20 cellular contexts compared by ENCODE assay signal in the genomic region with DNA sequence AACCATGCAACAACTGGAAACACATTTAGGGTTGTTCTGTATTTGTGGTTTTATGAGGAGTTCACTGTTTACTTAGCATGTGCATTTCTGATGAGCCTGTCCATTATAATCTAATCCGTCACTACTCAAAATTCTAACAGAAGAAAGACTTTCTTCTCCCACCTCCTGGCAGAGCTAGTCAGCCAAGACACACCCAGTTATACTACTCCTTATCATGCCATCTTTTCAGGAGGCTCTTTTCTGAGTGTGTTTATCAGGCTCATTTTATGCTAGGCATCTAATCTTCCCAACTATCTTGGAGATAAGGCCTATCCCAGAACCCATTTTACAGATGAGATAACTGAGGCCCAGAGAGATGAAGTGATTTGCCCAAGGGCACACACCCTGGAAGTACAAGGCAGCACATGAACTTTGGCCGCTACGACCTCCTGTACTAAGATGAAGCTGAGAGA. TPM values are rescaled to one million over a fixed set of nuclear protein-coding genes. Genes with fewer than 3 reads are reported as not detected.
A peak's percentile ranks its signal among the peaks of the same experiment; 100 is the strongest.
DNase-seq lines count a peak whose midpoint lies in the region; ATAC-seq and TF ChIP-seq lines count a peak whose summit lies in the region.
"Had no signal": no experiment of that assay in that cellular context is flagged by ENCODE, and none has a peak within 500 bp of the region (broad histone marks: within the 10 kb centered on the region; RNA-seq: fewer than 3 reads in every experiment).

No MANE protein-coding gene starts in this region.

- no peaks in the 10 kb centered on the region for H3K27me3 ChIP-seq in adrenal gland
- H3K27me3 ChIP-seq: BLaER1, MG63 had no signal

- peaks cover 4% of the 10 kb centered on the region for H3K4me1 ChIP-seq in HEK293 (ENCODE audit: control insufficient read depth, insufficient read depth, low read length)
- no peaks in the 10 kb centered on the region for H3K4me1 ChIP-seq in adrenal gland (replicated peaks in 1 of 2)

- intact Hi-C loops in adrenal gland (cut with DNase I) = no loop called here

- H3K36me3 ChIP-seq in HEK293 (ENCODE audit: control insufficient read depth in 2 of 2, insufficient read depth in 1 of 2, low read length in 2 of 2) (no peaks in the 10 kb centered on the region), adrenal gland (replicated peaks in 1 of 2) (no peaks in the 10 kb centered on the region)
- H3K36me3 ChIP-seq: BLaER1, MG63 had no signal

- WGBS in adrenal gland, 4 donors = 79 to 92% (median 90%) methylated on average over 3 of the region's 3 CpGs

- DNase-seq in LoVo (ENCODE audit: low spot score) = peak; percentile 65
- no peak for DNase-seq in osteocyte (ENCODE audit: extremely low spot score, unreplicated experiment)
- no peak for DNase-seq in adrenal gland
- no peak for DNase-seq in ureter (ENCODE audit: low spot score)
- DNase-seq: ACHN; CD4-positive, alpha-beta T cell; COR-L47; DMS79; H7; IMR-90; MG63; NCI-H1930; NCI-H2171 treated with DMSO at 0.1 percent for 48 hours; NCI-H446; Right ventricle myocardium superior; SW 1271 had no signal

- ATAC-seq in GM18505 (IDR thresholded peaks at IDR 0.05; ENCODE audit: unreplicated experiment) = no peak

- H3K4me3 ChIP-seq in HEK293 (ENCODE audit: low read depth, low read length) = no peak overlapping the region
- H3K4me3 ChIP-seq in adrenal gland = no peak overlapping the region
- H3K4me3 ChIP-seq: BLaER1, MG63 had no signal

- no peak for TF ChIP-seq POLR2A in GM18505 (IDR thresholded peaks at IDR 0.05; ENCODE audit: borderline replicate concordance, extremely low read depth, insufficient read depth, insufficient read length)
- no peak for TF ChIP-seq POLR2A in adrenal gland (IDR thresholded peaks at IDR 0.05)

- no peaks in the 10 kb centered on the region for H3K9me3 ChIP-seq in HEK293 (ENCODE audit: control insufficient read depth, insufficient read depth, low read depth, low read length)
- H3K9me3 ChIP-seq in adrenal gland (replicated peaks in 1 of 3) = no peaks in the 10 kb centered on the region
- H3K9me3 ChIP-seq: BLaER1, MG63 had no signal

- H3K36me3 Mint-ChIP-seq in osteocyte (ENCODE audit: unreplicated experiment) = no peaks in the 10 kb centered on the region

- POLR2A ChIA-PET in HEK293 (lab: Yijun Ruan, JAX) = interaction anchor here (0.7 kb wide), 1 partner anchor 913 kb away, joined by 3 read pairs; no protein-coding TSS in a partner anchor

- H3K4me1 Mint-ChIP-seq in osteocyte (ENCODE audit: unreplicated experiment) = peaks cover 21% of the 10 kb centered on the region

- H3K27me3 Mint-ChIP-seq in osteocyte (ENCODE audit: unreplicated experiment) = no peaks in the 10 kb centered on the region
- H3K27me3 Mint-ChIP-seq: CD4-positive, alpha-beta T cell had no signal

- peak overlapping the region; percentile 47 for H3K27ac Mint-ChIP-seq in osteocyte (ENCODE audit: unreplicated experiment)
- H3K27ac Mint-ChIP-seq: CD4-positive, alpha-beta T cell had no signal

- TF ChIP-seq CTCF in HEK293 (tag by site-specific recombination; IDR thresholded peaks at IDR 0.05) (no peak), VCaP (conservative IDR thresholded peaks at IDR 0.05) (no peak), osteocyte (IDR thresholded peaks at IDR 0.05) (no peak), adrenal gland (IDR thresholded peaks at IDR 0.05) (no peak)

- CTCF ChIA-PET in HEK293 (lab: Yijun Ruan, JAX) = interaction anchor here (0.6 kb wide), 1 partner anchor 137 kb away, joined by 4 read pairs; no protein-coding TSS in a partner anchor

- H3K4me3 Mint-ChIP-seq in osteocyte (ENCODE audit: unreplicated experiment) = no peak overlapping the region
- H3K4me3 Mint-ChIP-seq: CD4-positive, alpha-beta T cell had no signal

- no peak overlapping the region for H3K27ac ChIP-seq in HEK293 (ENCODE audit: extremely low read depth, low read depth, low read length)
- H3K27ac ChIP-seq in VCaP = peak overlapping the region; percentile 52
- H3K27ac ChIP-seq in adrenal gland = no peak overlapping the region
- H3K27ac ChIP-seq: BLaER1 had no signal

- no peaks in the 10 kb centered on the region for H3K9me3 Mint-ChIP-seq in osteocyte (ENCODE audit: unreplicated experiment)
- H3K9me3 Mint-ChIP-seq: CD4-positive, alpha-beta T cell had no signal

TF ChIP-seq in HEK293, 187 proteins besides CTCF, POLR2A, EP300 and RAD21:
- TF ChIP-seq ZNF214 (tag by site-specific recombination; IDR thresholded peaks at IDR 0.05; ENCODE audit: borderline replicate concordance) (no peak), WT1 (tag by site-specific recombination; IDR thresholded peaks at IDR 0.05) (peak; percentile 56; the same call in 1 of the 2 replicates), ZBTB44 (tag by site-specific recombination; IDR thresholded peaks at IDR 0.05) (peak; percentile 56; the same call in 1 of the 2 replicates)
- TF ChIP-seq, protein P1, sequence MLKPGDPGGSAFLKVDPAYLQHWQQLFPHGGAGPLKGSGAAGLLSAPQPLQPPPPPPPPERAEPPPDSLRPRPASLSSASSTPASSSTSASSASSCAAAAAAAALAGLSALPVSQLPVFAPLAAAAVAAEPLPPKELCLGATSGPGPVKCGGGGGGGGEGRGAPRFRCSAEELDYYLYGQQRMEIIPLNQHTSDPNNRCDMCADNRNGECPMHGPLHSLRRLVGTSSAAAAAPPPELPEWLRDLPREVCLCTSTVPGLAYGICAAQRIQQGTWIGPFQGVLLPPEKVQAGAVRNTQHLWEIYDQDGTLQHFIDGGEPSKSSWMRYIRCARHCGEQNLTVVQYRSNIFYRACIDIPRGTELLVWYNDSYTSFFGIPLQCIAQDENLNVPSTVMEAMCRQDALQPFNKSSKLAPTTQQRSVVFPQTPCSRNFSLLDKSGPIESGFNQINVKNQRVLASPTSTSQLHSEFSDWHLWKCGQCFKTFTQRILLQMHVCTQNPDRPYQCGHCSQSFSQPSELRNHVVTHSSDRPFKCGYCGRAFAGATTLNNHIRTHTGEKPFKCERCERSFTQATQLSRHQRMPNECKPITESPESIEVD (tag by site-specific recombination; IDR thresholded peaks at IDR 0.05) = peak; percentile 92
TF ChIP-seq in HEK293: peak in this region for 3.

RNA-seq across cellular contexts. Expression of gene MED13L, which starts 10.4 kb away (rescaled TPM):
- total RNA-seq in osteocyte (229 and 234 TPM in 2 replicates), adrenal gland (100 to 1,000 TPM in 3 of 8 donors, 10 to 100 TPM in 5; 47.5 to 106 (median 85.1) TPM), ureter (130 TPM)
- polyA plus RNA-seq in adrenal gland = 10 to 100 TPM in 2 of 3 donors, 1 to 10 TPM in 1; 8.8 to 24.9 (median 12.6) TPM
